1 cellular context compared by ENCODE assay signal in genomic region chr1:26541816-26542711, GRCh38.
TF ChIP-seq lines count a peak whose summit lies in the region.

No MANE protein-coding gene starts in this region.

TF ChIP-seq in K562, 482 proteins besides CTCF, POLR2A, EP300 and RAD21 (continued from another document and continues in another):
- TF ChIP-seq PKNOX1 (IDR thresholded peaks at IDR 0.05) (no peak), TEAD1 (CRISPR knock-in tag; IDR thresholded peaks at IDR 0.05) (peak; percentile 57 to 78; a peak in 1 of 4 replicates), RCOR1 (IDR thresholded peaks at IDR 0.05; ENCODE audit: borderline replicate concordance in 1 of 2, low read depth in 2 of 2, low read length in 2 of 2) (peak in 1 of 2 experiments; percentile 90; a peak in 3 of 4 replicates), PHF20 (IDR thresholded peaks at IDR 0.05; ENCODE audit: partially characterized antibody) (peak; percentile 53), FOSL1 (tag; conservative IDR thresholded peaks at IDR 0.05) (0 out of 2 replicates have a peak, but pooled peaks have one; percentile 16), ZNF830 (CRISPR knock-in tag; IDR thresholded peaks at IDR 0.05) (no peak), ETV1 (tag; conservative IDR thresholded peaks at IDR 0.05; ENCODE audit: low read depth) (peak; percentile 81), MTA2 (IDR thresholded peaks at IDR 0.05; ENCODE audit: low read depth) (0 out of 2 replicates have a peak, but pooled peaks have one; percentile 18), CHD4 (IDR thresholded peaks at IDR 0.05; ENCODE audit: insufficient read depth, insufficient replicate concordance, low read depth, low read length, poor library complexity, severe bottlenecking) (no peak), HEY1 (CRISPR knock-in tag; IDR thresholded peaks at IDR 0.05; ENCODE audit: borderline replicate concordance) (0 out of 2 replicates have a peak, but pooled peaks have one; percentile 6), ZBTB7A (IDR thresholded peaks at IDR 0.05; ENCODE audit: borderline replicate concordance, control insufficient read depth, low read depth, low read length) (peak; percentile 60), SMARCA5 (IDR thresholded peaks at IDR 0.05) (peak; percentile 57; the same call in 1 of the 2 replicates), SIRT6 (IDR thresholded peaks at IDR 0.05; ENCODE audit: low read depth, low read length) (no peak), SRF (CRISPR knock-in tag; IDR thresholded peaks at IDR 0.05) (peak in 1 of 2 experiments; percentile 66; a peak in 1 of 4 replicates), ZC3H11A (IDR thresholded peaks at IDR 0.05; ENCODE audit: low read depth, low read length) (no peak), MEF2A (IDR thresholded peaks at IDR 0.05; ENCODE audit: control insufficient read depth, low read depth, low read length) (no peak), RAD51 (IDR thresholded peaks at IDR 0.05; ENCODE audit: borderline replicate concordance, low read depth) (no peak), RFX1 (IDR thresholded peaks at IDR 0.05) (no peak), ZSCAN29 (IDR thresholded peaks at IDR 0.05) (no peak), ZBTB1 (CRISPR knock-in tag; IDR thresholded peaks at IDR 0.05; ENCODE audit: borderline replicate concordance, low read depth) (no peak; the same call in 1 of the 2 replicates), NEUROD1 (IDR thresholded peaks at IDR 0.05; ENCODE audit: borderline replicate concordance, low read depth, low read length, partially characterized antibody) (peak; percentile 61), HDAC3 (IDR thresholded peaks at IDR 0.05; ENCODE audit: borderline replicate concordance, partially characterized antibody) (no peak), ZEB2 (IDR thresholded peaks at IDR 0.05) (peak; percentile 64; the same call in 1 of the 2 replicates), SPI1 (IDR thresholded peaks at IDR 0.05; ENCODE audit: borderline replicate concordance, low read depth, low read length) (peak; percentile 100), ZNF445 (CRISPR knock-in tag; IDR thresholded peaks at IDR 0.05; ENCODE audit: low read depth) (no peak), SP2 (IDR thresholded peaks at IDR 0.05; ENCODE audit: extremely low read depth, low read depth, low read length, poor library complexity, severe bottlenecking) (no peak), EWSR1 (IDR thresholded peaks at IDR 0.05; ENCODE audit: borderline replicate concordance, low read depth, partially characterized antibody) (no peak), ZNF707 (CRISPR knock-in tag; conservative IDR thresholded peaks at IDR 0.05) (no peak), TOE1 (IDR thresholded peaks at IDR 0.05; ENCODE audit: borderline replicate concordance) (0 out of 2 replicates have a peak, but pooled peaks have one; percentile 53), TOE1 (CRISPR knock-in tag; IDR thresholded peaks at IDR 0.05; ENCODE audit: borderline replicate concordance, low read depth) (no peak; the same call in 1 of the 2 replicates), ZFX (CRISPR knock-in tag; IDR thresholded peaks at IDR 0.05) (peak; percentile 53; the same call in 1 of the 2 replicates), POLR2AphosphoS5 (IDR thresholded peaks at IDR 0.05; ENCODE audit: control insufficient read depth, insufficient read depth, low read depth, low read length) (peak; percentile 29; the same call in 1 of the 2 replicates), CREM (IDR thresholded peaks at IDR 0.05; ENCODE audit: low read depth) (peak; percentile 72), SNRNP70 (optimal IDR thresholded peaks at IDR 0.05; ENCODE audit: low read depth, low read length) (no peak), CXXC5 (CRISPR knock-in tag; IDR thresholded peaks at IDR 0.05) (0 out of 2 replicates have a peak, but pooled peaks have one; percentile 43), KDM1A (IDR thresholded peaks at IDR 0.05) (0 out of 4 replicates have a peak, but pooled peaks of 1 of the 2 experiments have one; percentile 38), DPF2 (IDR thresholded peaks at IDR 0.05) (peak; percentile 85), CEBPB (tag; IDR thresholded peaks at IDR 0.05) (peak; percentile 91), HDAC2 (IDR thresholded peaks at IDR 0.05) (no peak), PML (IDR thresholded peaks at IDR 0.05; ENCODE audit: low read length) (no peak; the same call in 1 of the 2 replicates), TAF9B (IDR thresholded peaks at IDR 0.05; ENCODE audit: partially characterized antibody) (no peak), ZNF583 (CRISPR knock-in tag; IDR thresholded peaks at IDR 0.05) (peak; percentile 61; the same call in 1 of the 2 replicates), KDM5B (IDR thresholded peaks at IDR 0.05; ENCODE audit: insufficient replicate concordance, low read depth, low read length) (peak; percentile 61), FOXP4 (CRISPR knock-in tag; IDR thresholded peaks at IDR 0.05; ENCODE audit: borderline replicate concordance) (no peak)
- TF ChIP-seq, protein P1, sequence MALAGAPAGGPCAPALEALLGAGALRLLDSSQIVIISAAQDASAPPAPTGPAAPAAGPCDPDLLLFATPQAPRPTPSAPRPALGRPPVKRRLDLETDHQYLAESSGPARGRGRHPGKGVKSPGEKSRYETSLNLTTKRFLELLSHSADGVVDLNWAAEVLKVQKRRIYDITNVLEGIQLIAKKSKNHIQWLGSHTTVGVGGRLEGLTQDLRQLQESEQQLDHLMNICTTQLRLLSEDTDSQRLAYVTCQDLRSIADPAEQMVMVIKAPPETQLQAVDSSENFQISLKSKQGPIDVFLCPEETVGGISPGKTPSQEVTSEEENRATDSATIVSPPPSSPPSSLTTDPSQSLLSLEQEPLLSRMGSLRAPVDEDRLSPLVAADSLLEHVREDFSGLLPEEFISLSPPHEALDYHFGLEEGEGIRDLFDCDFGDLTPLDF (CRISPR knock-in tag; IDR thresholded peaks at IDR 0.05): peak; percentile 44; the same call in 1 of the 2 replicates
- TF ChIP-seq, protein P2, sequence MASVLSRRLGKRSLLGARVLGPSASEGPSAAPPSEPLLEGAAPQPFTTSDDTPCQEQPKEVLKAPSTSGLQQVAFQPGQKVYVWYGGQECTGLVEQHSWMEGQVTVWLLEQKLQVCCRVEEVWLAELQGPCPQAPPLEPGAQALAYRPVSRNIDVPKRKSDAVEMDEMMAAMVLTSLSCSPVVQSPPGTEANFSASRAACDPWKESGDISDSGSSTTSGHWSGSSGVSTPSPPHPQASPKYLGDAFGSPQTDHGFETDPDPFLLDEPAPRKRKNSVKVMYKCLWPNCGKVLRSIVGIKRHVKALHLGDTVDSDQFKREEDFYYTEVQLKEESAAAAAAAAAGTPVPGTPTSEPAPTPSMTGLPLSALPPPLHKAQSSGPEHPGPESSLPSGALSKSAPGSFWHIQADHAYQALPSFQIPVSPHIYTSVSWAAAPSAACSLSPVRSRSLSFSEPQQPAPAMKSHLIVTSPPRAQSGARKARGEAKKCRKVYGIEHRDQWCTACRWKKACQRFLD (CRISPR knock-in tag; IDR thresholded peaks at IDR 0.05): peak; percentile 59; the same call in 1 of the 2 replicates
- TF ChIP-seq, protein P3, sequence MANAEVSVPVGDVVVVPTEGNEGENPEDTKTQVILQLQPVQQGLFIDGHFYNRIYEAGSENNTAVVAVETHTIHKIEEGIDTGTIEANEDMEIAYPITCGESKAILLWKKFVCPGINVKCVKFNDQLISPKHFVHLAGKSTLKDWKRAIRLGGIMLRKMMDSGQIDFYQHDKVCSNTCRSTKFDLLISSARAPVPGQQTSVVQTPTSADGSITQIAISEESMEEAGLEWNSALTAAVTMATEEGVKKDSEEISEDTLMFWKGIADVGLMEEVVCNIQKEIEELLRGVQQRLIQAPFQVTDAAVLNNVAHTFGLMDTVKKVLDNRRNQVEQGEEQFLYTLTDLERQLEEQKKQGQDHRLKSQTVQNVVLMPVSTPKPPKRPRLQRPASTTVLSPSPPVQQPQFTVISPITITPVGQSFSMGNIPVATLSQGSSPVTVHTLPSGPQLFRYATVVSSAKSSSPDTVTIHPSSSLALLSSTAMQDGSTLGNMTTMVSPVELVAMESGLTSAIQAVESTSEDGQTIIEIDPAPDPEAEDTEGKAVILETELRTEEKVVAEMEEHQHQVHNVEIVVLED (CRISPR knock-in tag; IDR thresholded peaks at IDR 0.05): 0 out of 2 replicates have a peak, but pooled peaks have one; percentile 5
- TF ChIP-seq, protein P4, sequence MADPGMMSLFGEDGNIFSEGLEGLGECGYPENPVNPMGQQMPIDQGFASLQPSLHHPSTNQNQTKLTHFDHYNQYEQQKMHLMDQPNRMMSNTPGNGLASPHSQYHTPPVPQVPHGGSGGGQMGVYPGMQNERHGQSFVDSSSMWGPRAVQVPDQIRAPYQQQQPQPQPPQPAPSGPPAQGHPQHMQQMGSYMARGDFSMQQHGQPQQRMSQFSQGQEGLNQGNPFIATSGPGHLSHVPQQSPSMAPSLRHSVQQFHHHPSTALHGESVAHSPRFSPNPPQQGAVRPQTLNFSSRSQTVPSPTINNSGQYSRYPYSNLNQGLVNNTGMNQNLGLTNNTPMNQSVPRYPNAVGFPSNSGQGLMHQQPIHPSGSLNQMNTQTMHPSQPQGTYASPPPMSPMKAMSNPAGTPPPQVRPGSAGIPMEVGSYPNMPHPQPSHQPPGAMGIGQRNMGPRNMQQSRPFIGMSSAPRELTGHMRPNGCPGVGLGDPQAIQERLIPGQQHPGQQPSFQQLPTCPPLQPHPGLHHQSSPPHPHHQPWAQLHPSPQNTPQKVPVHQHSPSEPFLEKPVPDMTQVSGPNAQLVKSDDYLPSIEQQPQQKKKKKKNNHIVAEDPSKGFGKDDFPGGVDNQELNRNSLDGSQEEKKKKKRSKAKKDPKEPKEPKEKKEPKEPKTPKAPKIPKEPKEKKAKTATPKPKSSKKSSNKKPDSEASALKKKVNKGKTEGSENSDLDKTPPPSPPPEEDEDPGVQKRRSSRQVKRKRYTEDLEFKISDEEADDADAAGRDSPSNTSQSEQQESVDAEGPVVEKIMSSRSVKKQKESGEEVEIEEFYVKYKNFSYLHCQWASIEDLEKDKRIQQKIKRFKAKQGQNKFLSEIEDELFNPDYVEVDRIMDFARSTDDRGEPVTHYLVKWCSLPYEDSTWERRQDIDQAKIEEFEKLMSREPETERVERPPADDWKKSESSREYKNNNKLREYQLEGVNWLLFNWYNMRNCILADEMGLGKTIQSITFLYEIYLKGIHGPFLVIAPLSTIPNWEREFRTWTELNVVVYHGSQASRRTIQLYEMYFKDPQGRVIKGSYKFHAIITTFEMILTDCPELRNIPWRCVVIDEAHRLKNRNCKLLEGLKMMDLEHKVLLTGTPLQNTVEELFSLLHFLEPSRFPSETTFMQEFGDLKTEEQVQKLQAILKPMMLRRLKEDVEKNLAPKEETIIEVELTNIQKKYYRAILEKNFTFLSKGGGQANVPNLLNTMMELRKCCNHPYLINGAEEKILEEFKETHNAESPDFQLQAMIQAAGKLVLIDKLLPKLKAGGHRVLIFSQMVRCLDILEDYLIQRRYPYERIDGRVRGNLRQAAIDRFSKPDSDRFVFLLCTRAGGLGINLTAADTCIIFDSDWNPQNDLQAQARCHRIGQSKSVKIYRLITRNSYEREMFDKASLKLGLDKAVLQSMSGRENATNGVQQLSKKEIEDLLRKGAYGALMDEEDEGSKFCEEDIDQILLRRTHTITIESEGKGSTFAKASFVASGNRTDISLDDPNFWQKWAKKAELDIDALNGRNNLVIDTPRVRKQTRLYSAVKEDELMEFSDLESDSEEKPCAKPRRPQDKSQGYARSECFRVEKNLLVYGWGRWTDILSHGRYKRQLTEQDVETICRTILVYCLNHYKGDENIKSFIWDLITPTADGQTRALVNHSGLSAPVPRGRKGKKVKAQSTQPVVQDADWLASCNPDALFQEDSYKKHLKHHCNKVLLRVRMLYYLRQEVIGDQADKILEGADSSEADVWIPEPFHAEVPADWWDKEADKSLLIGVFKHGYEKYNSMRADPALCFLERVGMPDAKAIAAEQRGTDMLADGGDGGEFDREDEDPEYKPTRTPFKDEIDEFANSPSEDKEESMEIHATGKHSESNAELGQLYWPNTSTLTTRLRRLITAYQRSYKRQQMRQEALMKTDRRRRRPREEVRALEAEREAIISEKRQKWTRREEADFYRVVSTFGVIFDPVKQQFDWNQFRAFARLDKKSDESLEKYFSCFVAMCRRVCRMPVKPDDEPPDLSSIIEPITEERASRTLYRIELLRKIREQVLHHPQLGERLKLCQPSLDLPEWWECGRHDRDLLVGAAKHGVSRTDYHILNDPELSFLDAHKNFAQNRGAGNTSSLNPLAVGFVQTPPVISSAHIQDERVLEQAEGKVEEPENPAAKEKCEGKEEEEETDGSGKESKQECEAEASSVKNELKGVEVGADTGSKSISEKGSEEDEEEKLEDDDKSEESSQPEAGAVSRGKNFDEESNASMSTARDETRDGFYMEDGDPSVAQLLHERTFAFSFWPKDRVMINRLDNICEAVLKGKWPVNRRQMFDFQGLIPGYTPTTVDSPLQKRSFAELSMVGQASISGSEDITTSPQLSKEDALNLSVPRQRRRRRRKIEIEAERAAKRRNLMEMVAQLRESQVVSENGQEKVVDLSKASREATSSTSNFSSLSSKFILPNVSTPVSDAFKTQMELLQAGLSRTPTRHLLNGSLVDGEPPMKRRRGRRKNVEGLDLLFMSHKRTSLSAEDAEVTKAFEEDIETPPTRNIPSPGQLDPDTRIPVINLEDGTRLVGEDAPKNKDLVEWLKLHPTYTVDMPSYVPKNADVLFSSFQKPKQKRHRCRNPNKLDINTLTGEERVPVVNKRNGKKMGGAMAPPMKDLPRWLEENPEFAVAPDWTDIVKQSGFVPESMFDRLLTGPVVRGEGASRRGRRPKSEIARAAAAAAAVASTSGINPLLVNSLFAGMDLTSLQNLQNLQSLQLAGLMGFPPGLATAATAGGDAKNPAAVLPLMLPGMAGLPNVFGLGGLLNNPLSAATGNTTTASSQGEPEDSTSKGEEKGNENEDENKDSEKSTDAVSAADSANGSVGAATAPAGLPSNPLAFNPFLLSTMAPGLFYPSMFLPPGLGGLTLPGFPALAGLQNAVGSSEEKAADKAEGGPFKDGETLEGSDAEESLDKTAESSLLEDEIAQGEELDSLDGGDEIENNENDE (IDR thresholded peaks at IDR 0.05; ENCODE audit: low read depth, low read length): no peak
